8 cellular contexts compared by ENCODE assay signal in genomic region chr4:52712991-52713275, GRCh38. TPM values are rescaled to one million over a fixed set of nuclear protein-coding genes. Genes with fewer than 3 reads are reported as not detected.
DNase-seq lines count a peak whose midpoint lies in the region; ATAC-seq and TF ChIP-seq lines count a peak whose summit lies in the region.

No MANE protein-coding gene starts in this region.

- no peak for TF ChIP-seq POLR2A in testis (IDR thresholded peaks at IDR 0.05)

- no peak for TF ChIP-seq RAD21 in liver (IDR thresholded peaks at IDR 0.05)

- H3K4me3 ChIP-seq in liver (ENCODE audit: low read depth in 1 of 3, low read length in 3 of 3) (peak overlapping the region; percentile 52 to 86 (median 69)), testis (peak overlapping the region; percentile 93 to 95)

- H3K27me3 ChIP-seq in liver (ENCODE audit: control insufficient read depth in 4 of 4, insufficient read depth in 4 of 4, low read length in 3 of 4) (no peaks in the 10 kb centered on the region), testis (no peaks in the 10 kb centered on the region)

- CTCF ChIA-PET in activated CD4-positive, alpha-beta T cell treated with anti-CD3 and anti-CD28 coated beads, Interleukin-2, amount 10 ng/mL, durations not matched to agents 7 days and 5 days (lab: Charles Lee), result interaction anchor here (0.8 to 2.8 kb wide), 6 partner anchors 8 to 17 kb away, joined by 3 to 12 read pairs (median 4); no protein-coding TSS in a partner anchor

- peaks cover 8% of the 10 kb centered on the region for H3K9me3 Mint-ChIP-seq in activated CD4-positive, alpha-beta T cell treated with anti-CD3 and anti-CD28 coated beads, Interleukin-2, amount 10 ng/mL, durations not matched to agents 7 days and 5 days

- H3K36me3 ChIP-seq in liver (ENCODE audit: control insufficient read depth in 4 of 4, insufficient read depth in 3 of 4, low read depth in 1 of 4, low read length in 3 of 4) (peaks cover 0 to 4% (median 2%) of the 10 kb centered on the region in 4 donors), testis (ENCODE audit: low read depth, missing control alignments) (no peaks in the 10 kb centered on the region)

- H3K27me3 Mint-ChIP-seq in activated CD4-positive, alpha-beta T cell treated with anti-CD3 and anti-CD28 coated beads, Interleukin-2, amount 10 ng/mL, durations not matched to agents 7 days and 5 days, result peaks cover 3% of the 10 kb centered on the region

- 6% methylated on average over 10 of the region's 10 CpGs for WGBS in liver
- 1 to 4% methylated on average over 10 of the region's 10 CpGs for WGBS in testis, 2 donors

- no peak for TF ChIP-seq CTCF in liver (IDR thresholded peaks at IDR 0.05; ENCODE audit: low read depth, low read length, missing input control)
- TF ChIP-seq CTCF in testis (IDR thresholded peaks at IDR 0.05), result no peak

- H3K27ac Mint-ChIP-seq in activated CD4-positive, alpha-beta T cell treated with anti-CD3 and anti-CD28 coated beads, Interleukin-2, amount 10 ng/mL, durations not matched to agents 7 days and 5 days, result peak overlapping the region; percentile 97

- ATAC-seq in GM21526 (IDR thresholded peaks at IDR 0.05; ENCODE audit: low FRiP score, unreplicated experiment) (no peak), GM21515 (IDR thresholded peaks at IDR 0.05; ENCODE audit: unreplicated experiment) (no peak)

- H3K9me3 ChIP-seq in liver (ENCODE audit: control insufficient read depth in 4 of 4, low read length in 3 of 4), result no peaks in the 10 kb centered on the region
- H3K9me3 ChIP-seq in testis, result no peaks in the 10 kb centered on the region

- H3K9ac ChIP-seq in liver (ENCODE audit: low read depth in 1 of 2, low read length in 2 of 2), result no peak overlapping the region

- peak overlapping the region; percentile 92 for H3K4me3 Mint-ChIP-seq in activated CD4-positive, alpha-beta T cell treated with anti-CD3 and anti-CD28 coated beads, Interleukin-2, amount 10 ng/mL, durations not matched to agents 7 days and 5 days

- H3K4me1 ChIP-seq in liver (ENCODE audit: control insufficient read depth in 4 of 4, insufficient read depth in 4 of 4, low read length in 3 of 4), result peaks cover 2 to 9% (median 6%) of the 10 kb centered on the region in 4 donors
- H3K4me1 ChIP-seq in testis, result peaks cover 15% of the 10 kb centered on the region

- peaks cover 50% of the 10 kb centered on the region for H3K4me1 Mint-ChIP-seq in activated CD4-positive, alpha-beta T cell treated with anti-CD3 and anti-CD28 coated beads, Interleukin-2, amount 10 ng/mL, durations not matched to agents 7 days and 5 days

- intact Hi-C loops in testis (cut with DNase I; ENCODE audit: low total_unique reads), result loop anchor here (10.0 kb wide), 1 partner anchor 152 kb away; the partner anchor contains the start of gene RASL11B

- POLR2A ChIA-PET in activated CD4-positive, alpha-beta T cell treated with anti-CD3 and anti-CD28 coated beads, Interleukin-2, amount 10 ng/mL, durations not matched to agents 7 days and 5 days (lab: Charles Lee), result interaction anchor here (0.8 to 1.0 kb wide), 2 partner anchors 9 to 54 kb away, joined by 3 to 7 read pairs; partner anchors contain the start of gene USP46

- H3K27ac ChIP-seq in angular gyrus (ENCODE audit: low read depth, low read length) (peak overlapping the region; percentile 71), liver (ENCODE audit: low read depth in 1 of 2, low read length in 2 of 2) (peak overlapping the region in 1 of 2 donors; percentile 68), testis (peak overlapping the region; percentile 69 to 91)

- no peak for DNase-seq in activated CD4-positive, alpha-beta T cell treated with anti-CD3 and anti-CD28 coated beads, Interleukin-2, amount 10 ng/mL, durations not matched to agents 7 days and 5 days
- no peak for DNase-seq in activated CD4-positive, alpha-beta T cell treated with anti-CD3 and anti-CD28 coated beads for 48 hours
- no peak for DNase-seq in testis
- DNase-seq in NCI-H1694 (lab: John Stamatoyannopoulos, UW), result no peak

- H3K36me3 Mint-ChIP-seq in activated CD4-positive, alpha-beta T cell treated with anti-CD3 and anti-CD28 coated beads, Interleukin-2, amount 10 ng/mL, durations not matched to agents 7 days and 5 days (ENCODE audit: low read depth), result peaks cover 41% of the 10 kb centered on the region

TF ChIP-seq in liver, 16 proteins besides CTCF, POLR2A, EP300 and RAD21:
- peak; percentile 69 to 79 for TF ChIP-seq JUND (IDR thresholded peaks at IDR 0.05)
- TF ChIP-seq TAF1 (conservative IDR thresholded peaks at IDR 0.05), result no peak
TF ChIP-seq in liver: peak in this region for 1.

RNA-seq across cellular contexts. Expression of gene ERVMER34-1, which starts 38.3 kb away (rescaled TPM):
- not detected for total RNA-seq in activated CD4-positive, alpha-beta T cell treated with anti-CD3 and anti-CD28 coated beads, Interleukin-2, amount 10 ng/mL, durations not matched to agents 7 days and 5 days
- total RNA-seq in liver (under 1 TPM; under 0.01 to 0.08 TPM), testis (1 to 10 TPM; 2.4 to 3.5 TPM)
- polyA plus RNA-seq in liver (under 1 TPM in 1 of 2 donors, not detected in 1; 0.02 TPM), testis (ENCODE audit: insufficient read depth, low read depth, low replicate concordance) (2.0 TPM)

RNA-seq across cellular contexts. Expression of gene USP46, which starts 53.8 kb away (rescaled TPM):
- total RNA-seq in activated CD4-positive, alpha-beta T cell treated with anti-CD3 and anti-CD28 coated beads, Interleukin-2, amount 10 ng/mL, durations not matched to agents 7 days and 5 days, result 1 to 10 TPM; 8.7 to 8.9 TPM
- 1 to 10 TPM; 4.6 to 5.5 TPM for total RNA-seq in liver
- 1 to 10 TPM; 2.3 to 3.2 TPM for polyA plus RNA-seq in liver
- total RNA-seq in testis, result 10 to 100 TPM; 22.9 to 26.4 TPM
- 33.9 TPM for polyA plus RNA-seq in testis (ENCODE audit: insufficient read depth, low read depth, low replicate concordance)
